ENCODE assay signal across 8 cellular contexts in genomic region chr9:125261501-125262216, GRCh38. TPM values are rescaled to one million over a fixed set of nuclear protein-coding genes. Genes with fewer than 3 reads are reported as not detected.
DNase-seq lines count a peak whose midpoint lies in the region; ATAC-seq and TF ChIP-seq lines count a peak whose summit lies in the region.

Gene GAPVD1 (plus strand): TSS chr9:125261826. CDS start chr9:125298922, 37,096 bp downstream.

- ATAC-seq in HG02571 (IDR thresholded peaks at IDR 0.05; ENCODE audit: unreplicated experiment): peak; percentile 92
- peak; percentile 98 to 99 for ATAC-seq in activated naive CD4-positive, alpha-beta T cell treated with anti-CD3 and anti-CD28 coated beads, Interleukin-2, amount 50 U/mL, for 72 hours
- peak; percentile 69 for ATAC-seq in thoracic aorta (ENCODE audit: insufficient number of reproducible peaks, low FRiP score, low read depth)

- H3K27me3 Mint-ChIP-seq in glutamatergic neuron (ENCODE audit: unreplicated experiment) (peaks cover 2% of the 10 kb centered on the region), osteocyte (ENCODE audit: unreplicated experiment) (no peaks in the 10 kb centered on the region)

- H3K4me1 Mint-ChIP-seq in glutamatergic neuron (ENCODE audit: low read depth, unreplicated experiment) (peaks cover 16% of the 10 kb centered on the region), osteocyte (ENCODE audit: unreplicated experiment) (peaks cover 38% of the 10 kb centered on the region)

- TF ChIP-seq POLR2A in NB4 (IDR thresholded peaks at IDR 0.05; ENCODE audit: extremely low read depth, insufficient read length): peak; percentile 51

- no peaks in the 10 kb centered on the region for H3K9me3 ChIP-seq in thoracic aorta

- peaks cover 5% of the 10 kb centered on the region for H3K36me3 ChIP-seq in thoracic aorta

- DNase-seq in GM12864 (ENCODE audit: low read depth): peak; percentile 89
- peak; percentile 95 for DNase-seq in NB4 (ENCODE audit: low read depth)
- DNase-seq in SKM-1 (lab: John Stamatoyannopoulos, UW; ENCODE audit: unreplicated experiment): peak; percentile 89
- DNase-seq in activated naive CD4-positive, alpha-beta T cell treated with anti-CD3 and anti-CD28 coated beads, Interleukin-2, amount 50 U/mL, for 72 hours (ENCODE audit: low spot score in 2 of 2): peak; percentile 93 to 95
- DNase-seq in glutamatergic neuron: peak; percentile 96
- DNase-seq in osteocyte (ENCODE audit: extremely low spot score, unreplicated experiment): peak; percentile 95
- DNase-seq in thoracic aorta (ENCODE audit: low spot score): peak; percentile 43

- H3K4me3 ChIP-seq in GM12864 (ENCODE audit: low read depth, low read length) (peak within 1 kb of the TSS; percentile 98), NB4 (ENCODE audit: low read depth, low read length) (peak within 1 kb of the TSS; percentile 93), thoracic aorta (peak within 1 kb of the TSS; percentile 99)

- TF ChIP-seq CTCF in GM12864 (IDR thresholded peaks at IDR 0.05; ENCODE audit: low read depth, low read length, missing control alignments): peak; percentile 56
- TF ChIP-seq CTCF in NB4 (IDR thresholded peaks at IDR 0.05; ENCODE audit: low read depth, low read length): peak; percentile 26
- peak; percentile 26 for TF ChIP-seq CTCF in glutamatergic neuron (IDR thresholded peaks at IDR 0.05; ENCODE audit: partially characterized antibody, unreplicated experiment)
- peak; percentile 48 for TF ChIP-seq CTCF in osteocyte (IDR thresholded peaks at IDR 0.05)
- peak; percentile 58 for TF ChIP-seq CTCF in thoracic aorta (IDR thresholded peaks at IDR 0.05)

- H3K27ac Mint-ChIP-seq in activated naive CD4-positive, alpha-beta T cell treated with anti-CD3 and anti-CD28 coated beads, Interleukin-2, amount 50 U/mL, for 72 hours: peak within 1 kb of the TSS; percentile 94 to 98
- peak within 1 kb of the TSS; percentile 88 for H3K27ac Mint-ChIP-seq in glutamatergic neuron (ENCODE audit: unreplicated experiment)
- peak within 1 kb of the TSS; percentile 96 for H3K27ac Mint-ChIP-seq in osteocyte (ENCODE audit: unreplicated experiment)

- peaks cover 0 to 3% of the 10 kb centered on the region in 2 donors for H3K9me3 Mint-ChIP-seq in activated naive CD4-positive, alpha-beta T cell treated with anti-CD3 and anti-CD28 coated beads, Interleukin-2, amount 50 U/mL, for 72 hours
- H3K9me3 Mint-ChIP-seq in glutamatergic neuron (ENCODE audit: unreplicated experiment) (no peaks in the 10 kb centered on the region), osteocyte (ENCODE audit: unreplicated experiment) (no peaks in the 10 kb centered on the region)

- peaks cover 23 to 26% of the 10 kb centered on the region in 2 donors for H3K4me1 ChIP-seq in thoracic aorta (ENCODE audit: control insufficient read depth in 1 of 2, low read depth in 2 of 2)

- H3K4me3 Mint-ChIP-seq in glutamatergic neuron (ENCODE audit: unreplicated experiment) (peak within 1 kb of the TSS; percentile 98), osteocyte (ENCODE audit: unreplicated experiment) (peak within 1 kb of the TSS; percentile 99)

- H3K27me3 ChIP-seq in thoracic aorta (replicated peaks; ENCODE audit: insufficient read depth): no peaks in the 10 kb centered on the region

- peaks cover 14 to 25% of the 10 kb centered on the region in 2 donors for H3K36me3 Mint-ChIP-seq in activated naive CD4-positive, alpha-beta T cell treated with anti-CD3 and anti-CD28 coated beads, Interleukin-2, amount 50 U/mL, for 72 hours
- no peaks in the 10 kb centered on the region for H3K36me3 Mint-ChIP-seq in glutamatergic neuron (ENCODE audit: unreplicated experiment)
- peaks cover 11% of the 10 kb centered on the region for H3K36me3 Mint-ChIP-seq in osteocyte (ENCODE audit: unreplicated experiment)

- H3K27ac ChIP-seq in thoracic aorta: peak within 1 kb of the TSS; percentile 75 to 83

RNA-seq across cellular contexts. Expression of gene GAPVD1, which starts in this region (rescaled TPM):
- total RNA-seq in activated naive CD4-positive, alpha-beta T cell treated with anti-CD3 and anti-CD28 coated beads, Interleukin-2, amount 50 U/mL, for 72 hours: 10 to 100 TPM; 44.1 to 67.7 TPM
- 59.2 TPM for total RNA-seq in glutamatergic neuron (ENCODE audit: unreplicated experiment)
- 56.1 and 56.5 TPM in 2 replicates for total RNA-seq in osteocyte
- 100 to 1,000 TPM in 1 of 2 donors, 10 to 100 TPM in 1; 82.8 to 105 TPM for total RNA-seq in thoracic aorta

Comparison
In these comparisons a context has a peak if more than half of its experiments do, and no peak if none do; other contexts are left out.
1. Peak in every context shown above with its lines: DNase-seq, ATAC-seq, H3K4me3 ChIP-seq and H3K27ac ChIP-seq.
2. DNase-seq: peak in every context shown above with its lines; median percentile 96 in glutamatergic neuron; 95 in NB4; 95 in osteocyte; 94 in activated naive CD4-positive, alpha-beta T cell treated with anti-CD3 and anti-CD28 coated beads, Interleukin-2, amount 50 U/mL, for 72 hours; 89 in GM12864; 89 in SKM-1; 43 in thoracic aorta.